ENCODE assay signal across 17 cellular contexts in genomic region chr20:59645761-59646171, GRCh38. TPM values are rescaled to one million over a fixed set of nuclear protein-coding genes. Genes with fewer than 3 reads are reported as not detected.
DNase-seq lines count a peak whose midpoint lies in the region; ATAC-seq and TF ChIP-seq lines count a peak whose summit lies in the region.
"Had no signal": no experiment of that assay in that cellular context is flagged by ENCODE, and none has a peak within 500 bp of the region (broad histone marks: within the 10 kb centered on the region; RNA-seq: fewer than 3 reads in every experiment).

No MANE protein-coding gene starts in this region.

- ATAC-seq in lung (ENCODE audit: insufficient read depth, low FRiP score) (no peak), GM18517 (IDR thresholded peaks at IDR 0.05; ENCODE audit: unreplicated experiment) (no peak)

- no peaks in the 10 kb centered on the region for H3K9me2 ChIP-seq in MM.1S (replicated peaks; ENCODE audit: insufficient read depth, low read length)

- no peak overlapping the region for H3K23ac ChIP-seq in mesenchymal stem cell (ENCODE audit: low read length in 2 of 2)

- H4K91ac ChIP-seq in mesenchymal stem cell (ENCODE audit: low read length) = no peak overlapping the region

- H3K36me3 ChIP-seq in BLaER1 (peaks cover 88% of the 10 kb centered on the region), MM.1S (replicated peaks; ENCODE audit: insufficient read depth, low read length) (no peaks in the 10 kb centered on the region), colonic mucosa (no peaks in the 10 kb centered on the region), lung (ENCODE audit: control insufficient read depth in 2 of 2, insufficient read depth in 2 of 2, low read length in 2 of 2) (no peaks in the 10 kb centered on the region), mesenchymal stem cell (ENCODE audit: control insufficient read depth in 1 of 2, insufficient read depth in 2 of 2, low read depth in 1 of 2, low read length in 2 of 2) (no peaks in the 10 kb centered on the region)
- H3K36me3 ChIP-seq: Peyer's patch had no signal

- H3K27ac ChIP-seq in BLaER1 = no peak overlapping the region
- no peak overlapping the region for H3K27ac ChIP-seq in MM.1S (ENCODE audit: low read length)
- no peak overlapping the region for H3K27ac ChIP-seq in colonic mucosa
- no peak overlapping the region for H3K27ac ChIP-seq in lung (ENCODE audit: low read depth in 1 of 2, low read length in 1 of 2)
- no peak overlapping the region for H3K27ac ChIP-seq in mesenchymal stem cell (ENCODE audit: low read length, poor library complexity, severe bottlenecking)
- H3K27ac ChIP-seq: Peyer's patch had no signal

- H2BK15ac ChIP-seq in mesenchymal stem cell (ENCODE audit: low read depth, poor library complexity, severe bottlenecking) = no peak overlapping the region

- H3K9me3 ChIP-seq in BLaER1 (peaks cover 59% of the 10 kb centered on the region), MM.1S (replicated peaks; ENCODE audit: insufficient read depth, low read length) (no peaks in the 10 kb centered on the region), colonic mucosa (no peaks in the 10 kb centered on the region), lung (ENCODE audit: control insufficient read depth in 2 of 2, insufficient read depth in 1 of 2, low read length in 1 of 2) (peaks cover 0 to 5% of the 10 kb centered on the region in 2 donors), mesenchymal stem cell (ENCODE audit: control insufficient read depth, low read length) (no peaks in the 10 kb centered on the region)
- H3K9me3 ChIP-seq: Peyer's patch had no signal

- H3K4me3 ChIP-seq in BLaER1 (no peak overlapping the region), MM.1S (ENCODE audit: low read length) (no peak overlapping the region), colonic mucosa (no peak overlapping the region), lung (no peak overlapping the region), mesenchymal stem cell (ENCODE audit: insufficient read depth in 1 of 2, low read depth in 1 of 2, low read length in 2 of 2) (no peak overlapping the region)
- H3K4me3 ChIP-seq: Peyer's patch had no signal

- H3K4me2 ChIP-seq in BLaER1 = peak overlapping the region; percentile 20; the same call in 1 of the 2 replicates
- no peak overlapping the region for H3K4me2 ChIP-seq in MM.1S (ENCODE audit: low read depth, low read length)
- no peak overlapping the region for H3K4me2 ChIP-seq in mesenchymal stem cell (ENCODE audit: low read length, poor library complexity, severe bottlenecking)

- no peak overlapping the region for H2AK5ac ChIP-seq in mesenchymal stem cell (ENCODE audit: low read length, severe bottlenecking)

- no peak overlapping the region for H2AFZ ChIP-seq in MM.1S (ENCODE audit: low read length)
- H2AFZ ChIP-seq in mesenchymal stem cell (ENCODE audit: low read depth, low read length) = no peak overlapping the region

- H2BK5ac ChIP-seq in mesenchymal stem cell (ENCODE audit: low read depth, low read length, poor library complexity, severe bottlenecking) = no peak overlapping the region

- TF ChIP-seq CTCF in MM.1S (IDR thresholded peaks at IDR 0.05; ENCODE audit: low read length) (peak; percentile 32), colonic mucosa (IDR thresholded peaks at IDR 0.05) (no peak), lung (IDR thresholded peaks at IDR 0.05; ENCODE audit: control extremely low read depth, extremely low read depth) (no peak)

- H2BK12ac ChIP-seq in mesenchymal stem cell (ENCODE audit: low read length in 2 of 2) = no peak overlapping the region

- DNase-seq in MM.1S (no peak), colonic mucosa (peak; percentile 4), lung (ENCODE audit: low spot score) (peak; percentile 9), mesenchymal stem cell (no peak), T1000 (lab: John Stamatoyannopoulos, UW) (no peak), NCI-H1048 (lab: John Stamatoyannopoulos, UW) (no peak)
- DNase-seq: CD8-positive, alpha-beta memory T cell; effector CD8-positive, alpha-beta T cell; Karpas-422; mammary epithelial cell; NCI-H2171; Peyer's patch; stimulated activated CD4-positive, alpha-beta T cell treated with anti-CD3 and anti-CD28 coated beads, Interleukin-1b, Interleukin-23, amount 100 ng/mL, for 48 hours had no signal

- H4K20me1 ChIP-seq in BLaER1 = peaks cover 100% of the 10 kb centered on the region
- H4K20me1 ChIP-seq in MM.1S (ENCODE audit: insufficient read depth, low read length) = no peaks in the 10 kb centered on the region

- H3K9ac ChIP-seq in BLaER1 (no peak overlapping the region), MM.1S (ENCODE audit: low read length) (no peak overlapping the region), colonic mucosa (ENCODE audit: low read depth in 2 of 2, low read length in 2 of 2) (no peak overlapping the region), mesenchymal stem cell (ENCODE audit: low read length) (no peak overlapping the region)

- no peak overlapping the region for H3K18ac ChIP-seq in mesenchymal stem cell (ENCODE audit: low read depth in 1 of 2, low read length in 2 of 2)

- no peak overlapping the region for H4K8ac ChIP-seq in mesenchymal stem cell (ENCODE audit: low read length)

- no peak overlapping the region for H3K4ac ChIP-seq in mesenchymal stem cell (ENCODE audit: low read depth in 1 of 2, low read length in 2 of 2)

- H3K79me2 ChIP-seq in MM.1S (ENCODE audit: low read length) = no peaks in the 10 kb centered on the region

- H3K79me1 ChIP-seq in mesenchymal stem cell (replicated peaks; ENCODE audit: low read length, poor library complexity, severe bottlenecking) = no peaks in the 10 kb centered on the region

- 68 to 74% methylated on average over 7 of the region's 7 CpGs for WGBS in lung, 2 donors
- WGBS in mesenchymal stem cell = 63% methylated on average over 6 of the region's 7 CpGs

- H2BK120ac ChIP-seq in mesenchymal stem cell (ENCODE audit: low read depth, low read length) = no peak overlapping the region

- intact Hi-C loops in colonic mucosa (cut with DNase I) = no loop called here

- H3K14ac ChIP-seq in mesenchymal stem cell (ENCODE audit: low read length in 2 of 2) = no peak overlapping the region

- no peaks in the 10 kb centered on the region for H3F3A ChIP-seq in MM.1S (ENCODE audit: insufficient read depth, low read length)

- H3K4me1 ChIP-seq in BLaER1 = peaks cover 51% of the 10 kb centered on the region
- no peaks in the 10 kb centered on the region for H3K4me1 ChIP-seq in MM.1S (ENCODE audit: low read length)
- no peaks in the 10 kb centered on the region for H3K4me1 ChIP-seq in colonic mucosa
- H3K4me1 ChIP-seq in lung (ENCODE audit: control insufficient read depth in 2 of 2, insufficient read depth in 2 of 2, low read length in 2 of 2) = no peaks in the 10 kb centered on the region
- H3K4me1 ChIP-seq in mesenchymal stem cell (ENCODE audit: control insufficient read depth, insufficient read depth, low read depth, low read length) = no peaks in the 10 kb centered on the region
- H3K4me1 ChIP-seq: Peyer's patch had no signal

- no peaks in the 10 kb centered on the region for H3K27me3 ChIP-seq in BLaER1
- peaks cover 48% of the 10 kb centered on the region for H3K27me3 ChIP-seq in MM.1S (replicated peaks; ENCODE audit: insufficient read depth, low read length)
- no peaks in the 10 kb centered on the region for H3K27me3 ChIP-seq in colonic mucosa
- no peaks in the 10 kb centered on the region for H3K27me3 ChIP-seq in lung (ENCODE audit: control insufficient read depth, insufficient read depth)
- H3K27me3 ChIP-seq in mesenchymal stem cell (ENCODE audit: control insufficient read depth in 1 of 2, insufficient read depth in 1 of 2, low read length in 2 of 2) = peaks cover 0 to 12% of the 10 kb centered on the region in 2 experiments
- H3K27me3 ChIP-seq: Peyer's patch had no signal

RNA-seq across cellular contexts. Expression of gene PHACTR3, which starts 41.4 kb away (rescaled TPM):
- total RNA-seq in colonic mucosa (under 1 TPM; 0.44 to 0.53 TPM), lung (10 to 100 TPM in 1 of 2 donors, 1 to 10 TPM in 1; 3.8 to 12.0 TPM)
- 1 to 10 TPM; 5.3 to 6.6 TPM for polyA plus RNA-seq in lung
- polyA plus RNA-seq in mesenchymal stem cell (2013, experiment 1 of 2) = not detected
- not detected for polyA plus RNA-seq in mesenchymal stem cell (2013, experiment 2 of 2)
- total RNA-seq: CD8-positive, alpha-beta memory T cell; glomerular endothelial cell; osteoblast had no signal
- polyA plus RNA-seq: CD8-positive, alpha-beta memory T cell had no signal

Comparison
In these comparisons a context has a peak if more than half of its experiments do, and no peak if none do; other contexts are left out.
1. DNase-seq: peak in colonic mucosa (single experiment) and lung (single experiment); none in MM.1S (single experiment), mesenchymal stem cell (single experiment), T1000 (single experiment) and NCI-H1048 (single experiment).